20 cellular contexts compared by ENCODE assay signal in genomic region chr3:79415351-79415750, GRCh38.
"Had no signal": no experiment of that assay in that cellular context is flagged by ENCODE, and none has a peak within 500 bp of the region (broad histone marks: within the 10 kb centered on the region; RNA-seq: fewer than 3 reads in every experiment).

No MANE protein-coding gene starts in this region.

- DNase-seq: activated CD4-positive, alpha-beta memory T cell treated with anti-CD3 and anti-CD28 coated beads, Interleukin-2, amount 10 ng/mL, durations not matched to agents 7 days and 5 days; activated CD4-positive, alpha-beta T cell treated with anti-CD3 and anti-CD28 coated beads, Interleukin-2, amount 10 ng/mL, durations not matched to agents 24 days and 14 days; activated effector memory CD4-positive, alpha-beta T cell treated with Interleukin-2 at 50 U/mL for 16 hours; activated naive CD4-positive, alpha-beta T cell treated with anti-CD3 and anti-CD28 coated beads for 36 hours; activated naive CD8-positive, alpha-beta T cell treated with anti-CD3 and anti-CD28 coated beads, Interleukin-2, amount 10 ng/mL, durations not matched to agents 7 days and 5 days; activated T-cell treated with anti-CD3 and anti-CD28 coated beads, Interleukin-2, amount 50 U/mL, for 72 hours; amygdala; effector memory CD4-positive, alpha-beta T cell; kidney glomerular epithelial cell; left lung; naive thymus-derived CD4-positive, alpha-beta T cell; spleen; stimulated activated CD4-positive, alpha-beta T cell treated with anti-CD3 and anti-CD28 coated beads, Interleukin-4, amount 100 ng/mL, for 1 hour; stimulated activated naive CD4-positive, alpha-beta T cell had no signal

- H3K4me3 Mint-ChIP-seq: activated CD4-positive, alpha-beta memory T cell treated with anti-CD3 and anti-CD28 coated beads, Interleukin-2, amount 10 ng/mL, durations not matched to agents 7 days and 5 days; activated CD4-positive, alpha-beta T cell treated with anti-CD3 and anti-CD28 coated beads, Interleukin-2, amount 10 ng/mL, durations not matched to agents 24 days and 14 days; activated naive CD4-positive, alpha-beta T cell treated with anti-CD3 and anti-CD28 coated beads for 36 hours; activated naive CD8-positive, alpha-beta T cell treated with anti-CD3 and anti-CD28 coated beads, Interleukin-2, amount 10 ng/mL, durations not matched to agents 7 days and 5 days; activated T-cell treated with anti-CD3 and anti-CD28 coated beads, Interleukin-2, amount 50 U/mL, for 72 hours; brain; naive thymus-derived CD4-positive, alpha-beta T cell; neural crest cell; T-helper 2 cell treated with Interferon-gamma antibody and Interleukin-4, amounts not matched to agents 5 μg/mL and 100 μg/mL, for 36 hours had no signal

- ATAC-seq: activated CD4-positive, CD25-positive, alpha-beta regulatory T cell treated with anti-CD3 and anti-CD28 coated beads, Interleukin-2, amount 50 U/mL, for 24 hours; activated T-cell treated with anti-CD3 and anti-CD28 coated beads, Interleukin-2, amount 50 U/mL, for 72 hours; naive thymus-derived CD4-positive, alpha-beta T cell had no signal

- H3K4me1 ChIP-seq: left lung, prostate gland, spleen had no signal

- H3K36me3 ChIP-seq: left lung, prostate gland, spleen had no signal

- H3K27me3 Mint-ChIP-seq: activated CD4-positive, alpha-beta memory T cell treated with anti-CD3 and anti-CD28 coated beads, Interleukin-2, amount 10 ng/mL, durations not matched to agents 7 days and 5 days; activated CD4-positive, alpha-beta T cell treated with anti-CD3 and anti-CD28 coated beads, Interleukin-2, amount 10 ng/mL, durations not matched to agents 24 days and 14 days; activated naive CD8-positive, alpha-beta T cell treated with anti-CD3 and anti-CD28 coated beads, Interleukin-2, amount 10 ng/mL, durations not matched to agents 7 days and 5 days; brain; naive thymus-derived CD4-positive, alpha-beta T cell had no signal

- H3K9me3 Mint-ChIP-seq: activated CD4-positive, alpha-beta T cell treated with anti-CD3 and anti-CD28 coated beads, Interleukin-2, amount 10 ng/mL, durations not matched to agents 24 days and 14 days; brain; neural crest cell had no signal

- H3K4me1 Mint-ChIP-seq: activated CD4-positive, alpha-beta memory T cell treated with anti-CD3 and anti-CD28 coated beads, Interleukin-2, amount 10 ng/mL, durations not matched to agents 7 days and 5 days; activated CD4-positive, alpha-beta T cell treated with anti-CD3 and anti-CD28 coated beads, Interleukin-2, amount 10 ng/mL, durations not matched to agents 24 days and 14 days; activated naive CD8-positive, alpha-beta T cell treated with anti-CD3 and anti-CD28 coated beads, Interleukin-2, amount 10 ng/mL, durations not matched to agents 7 days and 5 days; naive thymus-derived CD4-positive, alpha-beta T cell; neural crest cell had no signal

- H3K36me3 Mint-ChIP-seq: activated naive CD8-positive, alpha-beta T cell treated with anti-CD3 and anti-CD28 coated beads, Interleukin-2, amount 10 ng/mL, durations not matched to agents 7 days and 5 days; brain; naive thymus-derived CD4-positive, alpha-beta T cell had no signal

- H3K27ac ChIP-seq: left lung, prostate gland, spleen, VCaP had no signal

- H3K4me3 ChIP-seq: left lung, prostate gland, spleen had no signal

- H3K27ac Mint-ChIP-seq: activated CD4-positive, alpha-beta memory T cell treated with anti-CD3 and anti-CD28 coated beads, Interleukin-2, amount 10 ng/mL, durations not matched to agents 7 days and 5 days; activated CD4-positive, alpha-beta T cell treated with anti-CD3 and anti-CD28 coated beads, Interleukin-2, amount 10 ng/mL, durations not matched to agents 24 days and 14 days; activated naive CD4-positive, alpha-beta T cell treated with anti-CD3 and anti-CD28 coated beads for 36 hours; activated naive CD8-positive, alpha-beta T cell treated with anti-CD3 and anti-CD28 coated beads, Interleukin-2, amount 10 ng/mL, durations not matched to agents 7 days and 5 days; activated T-cell treated with anti-CD3 and anti-CD28 coated beads, Interleukin-2, amount 50 U/mL, for 72 hours; brain; naive thymus-derived CD4-positive, alpha-beta T cell; T-helper 2 cell treated with Interferon-gamma antibody and Interleukin-4, amounts not matched to agents 5 μg/mL and 100 μg/mL, for 36 hours had no signal

- H3K27me3 ChIP-seq: left lung, spleen had no signal

- H3K9me3 ChIP-seq: left lung, prostate gland, spleen had no signal
